8 cellular contexts compared by ENCODE assay signal in genomic region chr19:18964121-18964520, GRCh38.
"Had no signal": no experiment of that assay in that cellular context is flagged by ENCODE, and none has a peak within 500 bp of the region (broad histone marks: within the 10 kb centered on the region; RNA-seq: fewer than 3 reads in every experiment).

No MANE protein-coding gene starts in this region.

- H3K4me3 ChIP-seq: GM12878 had no signal

- ATAC-seq: GM12878 had no signal

- FAIRE-seq: G401.6, GM12878, GM12891, GM12892, GM18507, GM19239 had no signal

- DNase-seq: GDM1, GF-D8 had no signal
